Comparison of ENCODE assay signal across 1 cellular context in genomic region chr4:32661229-32661628, GRCh38.
TF ChIP-seq lines count a peak whose summit lies in the region.

No MANE protein-coding gene starts in this region.

TF ChIP-seq in HepG2, 621 proteins besides CTCF, POLR2A, EP300 and RAD21 (continued from another document and continues in another):
- TF ChIP-seq MNT (IDR thresholded peaks at IDR 0.05), result no peak
- TF ChIP-seq ZNF746 (CRISPR knock-in tag; IDR thresholded peaks at IDR 0.05), result no peak
- TF ChIP-seq MAX (IDR thresholded peaks at IDR 0.05), result no peak
- no peak for TF ChIP-seq NCOA1 (CRISPR knock-in tag; IDR thresholded peaks at IDR 0.05)
- no peak for TF ChIP-seq ELF4 (CRISPR knock-in tag; IDR thresholded peaks at IDR 0.05; ENCODE audit: borderline replicate concordance)
- TF ChIP-seq ZNF781 (CRISPR knock-in tag; IDR thresholded peaks at IDR 0.05; ENCODE audit: borderline replicate concordance, not compliant biosample characterization), result no peak
- peak; percentile 29; the same call in 1 of the 2 replicates for TF ChIP-seq SOX5 (CRISPR knock-in tag; IDR thresholded peaks at IDR 0.05; ENCODE audit: borderline replicate concordance)
- TF ChIP-seq ZNF766 (CRISPR knock-in tag; IDR thresholded peaks at IDR 0.05; ENCODE audit: borderline replicate concordance), result no peak
- no peak for TF ChIP-seq ZBTB39 (CRISPR knock-in tag; IDR thresholded peaks at IDR 0.05)
- no peak for TF ChIP-seq ADNP (CRISPR knock-in tag; IDR thresholded peaks at IDR 0.05)
- TF ChIP-seq ZNF224 (CRISPR knock-in tag; IDR thresholded peaks at IDR 0.05), result no peak
- TF ChIP-seq ZNF205 (CRISPR knock-in tag; IDR thresholded peaks at IDR 0.05), result peak; percentile 90
- peak; percentile 85 for TF ChIP-seq TCF7L2 (IDR thresholded peaks at IDR 0.05; ENCODE audit: low read depth, low read length)
- no peak for TF ChIP-seq ZNF709 (CRISPR knock-in tag; IDR thresholded peaks at IDR 0.05)
- no peak for TF ChIP-seq HNRNPUL1 (IDR thresholded peaks at IDR 0.05; ENCODE audit: low read depth, low read length)
- no peak for TF ChIP-seq ZNF3 (CRISPR knock-in tag; IDR thresholded peaks at IDR 0.05)
- TF ChIP-seq PCBP1 (IDR thresholded peaks at IDR 0.05; ENCODE audit: borderline replicate concordance, low read depth, low read length), result no peak
- no peak for TF ChIP-seq SAP130 (CRISPR knock-in tag; IDR thresholded peaks at IDR 0.05; ENCODE audit: low read depth)
- TF ChIP-seq ZNF850 (CRISPR knock-in tag; conservative IDR thresholded peaks at IDR 0.05), result no peak
- no peak for TF ChIP-seq AKAP8 (CRISPR knock-in tag; IDR thresholded peaks at IDR 0.05)
- no peak for TF ChIP-seq RORA (CRISPR knock-in tag; IDR thresholded peaks at IDR 0.05)
- no peak for TF ChIP-seq HMGXB3 (CRISPR knock-in tag; IDR thresholded peaks at IDR 0.05; ENCODE audit: borderline replicate concordance)
- TF ChIP-seq NCOR1 (IDR thresholded peaks at IDR 0.05; ENCODE audit: borderline replicate concordance, low read length), result no peak; the same call in 1 of the 2 replicates
- TF ChIP-seq ZBTB42 (CRISPR knock-in tag; IDR thresholded peaks at IDR 0.05), result no peak
- TF ChIP-seq RARA (CRISPR knock-in tag; IDR thresholded peaks at IDR 0.05), result peak; percentile 28; the same call in 1 of the 2 replicates
- TF ChIP-seq ZNF18 (CRISPR knock-in tag; IDR thresholded peaks at IDR 0.05; ENCODE audit: insufficient replicate concordance), result no peak
- TF ChIP-seq ATAD3A (CRISPR knock-in tag; IDR thresholded peaks at IDR 0.05), result no peak
- no peak for TF ChIP-seq PBX3 (CRISPR knock-in tag; IDR thresholded peaks at IDR 0.05; ENCODE audit: borderline replicate concordance)
- no peak for TF ChIP-seq PRPF4 (IDR thresholded peaks at IDR 0.05; ENCODE audit: low read depth, low read length, poor library complexity, severe bottlenecking)
- TF ChIP-seq ZZZ3 (CRISPR knock-in tag; IDR thresholded peaks at IDR 0.05; ENCODE audit: borderline replicate concordance), result no peak
- no peak for TF ChIP-seq ZNF550 (CRISPR knock-in tag; IDR thresholded peaks at IDR 0.05; ENCODE audit: borderline replicate concordance)
- no peak for TF ChIP-seq CENPX (CRISPR knock-in tag; IDR thresholded peaks at IDR 0.05)
- TF ChIP-seq ZMAT5 (CRISPR knock-in tag; IDR thresholded peaks at IDR 0.05; ENCODE audit: borderline replicate concordance, low read depth), result no peak
- peak; percentile 42; the same call in 1 of the 2 replicates for TF ChIP-seq GATA4 (IDR thresholded peaks at IDR 0.05; ENCODE audit: borderline replicate concordance, low read depth)
- no peak for TF ChIP-seq HIC2 (CRISPR knock-in tag; IDR thresholded peaks at IDR 0.05; ENCODE audit: low read depth)
- no peak for TF ChIP-seq GMEB1 (CRISPR knock-in tag; IDR thresholded peaks at IDR 0.05; ENCODE audit: borderline replicate concordance)
- TF ChIP-seq SYNCRIP (IDR thresholded peaks at IDR 0.05; ENCODE audit: insufficient read depth, low read depth, low read length), result no peak
- TF ChIP-seq GATAD2A (CRISPR knock-in tag; IDR thresholded peaks at IDR 0.05), result peak; percentile 46; the same call in 1 of the 2 replicates
- peak; percentile 71; the same call in 1 of the 2 replicates for TF ChIP-seq ZNF362 (CRISPR knock-in tag; IDR thresholded peaks at IDR 0.05; ENCODE audit: borderline replicate concordance)
- no peak for TF ChIP-seq NR3C1 (CRISPR knock-in tag; IDR thresholded peaks at IDR 0.05)
